1 cellular context compared by ENCODE assay signal in the genomic region with DNA sequence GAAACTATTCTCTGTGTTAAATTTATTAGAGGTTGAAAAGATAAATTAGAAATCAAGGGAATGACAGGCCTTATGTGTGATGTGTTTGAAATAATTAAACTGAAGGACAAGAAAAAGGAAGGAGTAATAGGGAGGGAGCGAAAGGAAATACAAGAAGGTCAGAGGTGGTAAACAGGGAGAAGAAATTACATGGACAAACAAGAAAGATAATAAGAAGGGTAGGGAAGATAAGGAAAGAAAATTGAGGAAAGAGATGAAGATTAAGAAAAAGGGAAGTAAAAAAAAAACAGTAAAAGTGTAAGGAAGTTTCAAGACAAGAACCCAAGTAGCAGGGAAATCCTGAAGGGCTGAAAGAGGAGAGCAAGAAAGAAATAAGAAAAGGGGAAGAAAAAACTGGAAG.
A peak's percentile ranks its signal among the peaks of the same experiment; 100 is the strongest.
TF ChIP-seq lines count a peak whose summit lies in the region.

No MANE protein-coding gene starts in this region.

TF ChIP-seq in K562, 482 proteins besides CTCF, POLR2A, EP300 and RAD21 (continued from another document and continues in another):
- TF ChIP-seq, protein P1, sequence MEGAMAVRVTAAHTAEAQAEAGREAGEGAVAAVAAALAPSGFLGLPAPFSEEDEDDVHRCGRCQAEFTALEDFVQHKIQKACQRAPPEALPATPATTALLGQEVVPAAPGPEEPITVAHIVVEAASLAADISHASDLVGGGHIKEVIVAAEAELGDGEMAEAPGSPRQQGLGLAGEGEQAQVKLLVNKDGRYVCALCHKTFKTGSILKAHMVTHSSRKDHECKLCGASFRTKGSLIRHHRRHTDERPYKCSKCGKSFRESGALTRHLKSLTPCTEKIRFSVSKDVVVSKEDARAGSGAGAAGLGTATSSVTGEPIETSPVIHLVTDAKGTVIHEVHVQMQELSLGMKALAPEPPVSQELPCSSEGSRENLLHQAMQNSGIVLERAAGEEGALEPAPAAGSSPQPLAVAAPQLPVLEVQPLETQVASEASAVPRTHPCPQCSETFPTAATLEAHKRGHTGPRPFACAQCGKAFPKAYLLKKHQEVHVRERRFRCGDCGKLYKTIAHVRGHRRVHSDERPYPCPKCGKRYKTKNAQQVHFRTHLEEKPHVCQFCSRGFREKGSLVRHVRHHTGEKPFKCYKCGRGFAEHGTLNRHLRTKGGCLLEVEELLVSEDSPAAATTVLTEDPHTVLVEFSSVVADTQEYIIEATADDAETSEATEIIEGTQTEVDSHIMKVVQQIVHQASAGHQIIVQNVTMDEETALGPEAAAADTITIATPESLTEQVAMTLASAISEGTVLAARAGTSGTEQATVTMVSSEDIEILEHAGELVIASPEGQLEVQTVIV (CRISPR knock-in tag; IDR thresholded peaks at IDR 0.05; ENCODE audit: borderline replicate concordance), result no peak
- no peak for TF ChIP-seq HNRNPK (IDR thresholded peaks at IDR 0.05; ENCODE audit: low read depth, low read length, poor library complexity, severe bottlenecking)
- TF ChIP-seq, protein P2, sequence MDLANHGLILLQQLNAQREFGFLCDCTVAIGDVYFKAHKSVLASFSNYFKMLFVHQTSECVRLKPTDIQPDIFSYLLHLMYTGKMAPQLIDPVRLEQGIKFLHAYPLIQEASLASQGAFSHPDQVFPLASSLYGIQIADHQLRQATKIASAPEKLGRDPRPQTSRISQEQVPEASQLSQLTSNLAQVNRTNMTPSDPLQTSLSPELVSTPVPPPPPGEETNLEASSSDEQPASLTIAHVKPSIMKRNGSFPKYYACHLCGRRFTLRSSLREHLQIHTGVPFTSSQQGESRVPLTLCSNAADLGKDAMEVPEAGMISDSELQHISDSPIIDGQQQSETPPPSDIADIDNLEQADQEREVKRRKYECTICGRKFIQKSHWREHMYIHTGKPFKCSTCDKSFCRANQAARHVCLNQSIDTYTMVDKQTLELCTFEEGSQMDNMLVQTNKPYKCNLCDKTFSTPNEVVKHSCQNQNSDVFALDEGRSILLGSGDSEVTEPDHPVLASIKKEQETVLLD (IDR thresholded peaks at IDR 0.05), result peak; percentile 52; the same call in 1 of the 2 replicates
- peak; percentile 94 for TF ChIP-seq SMARCE1 (IDR thresholded peaks at IDR 0.05)
- TF ChIP-seq MTA1 (IDR thresholded peaks at IDR 0.05; ENCODE audit: borderline replicate concordance), result peak; percentile 89; the same call in 1 of the 2 replicates
- TF ChIP-seq, protein P3, sequence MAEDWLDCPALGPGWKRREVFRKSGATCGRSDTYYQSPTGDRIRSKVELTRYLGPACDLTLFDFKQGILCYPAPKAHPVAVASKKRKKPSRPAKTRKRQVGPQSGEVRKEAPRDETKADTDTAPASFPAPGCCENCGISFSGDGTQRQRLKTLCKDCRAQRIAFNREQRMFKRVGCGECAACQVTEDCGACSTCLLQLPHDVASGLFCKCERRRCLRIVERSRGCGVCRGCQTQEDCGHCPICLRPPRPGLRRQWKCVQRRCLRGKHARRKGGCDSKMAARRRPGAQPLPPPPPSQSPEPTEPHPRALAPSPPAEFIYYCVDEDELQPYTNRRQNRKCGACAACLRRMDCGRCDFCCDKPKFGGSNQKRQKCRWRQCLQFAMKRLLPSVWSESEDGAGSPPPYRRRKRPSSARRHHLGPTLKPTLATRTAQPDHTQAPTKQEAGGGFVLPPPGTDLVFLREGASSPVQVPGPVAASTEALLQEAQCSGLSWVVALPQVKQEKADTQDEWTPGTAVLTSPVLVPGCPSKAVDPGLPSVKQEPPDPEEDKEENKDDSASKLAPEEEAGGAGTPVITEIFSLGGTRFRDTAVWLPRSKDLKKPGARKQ (CRISPR knock-in tag; IDR thresholded peaks at IDR 0.05), result no peak
- TF ChIP-seq MCM5 (IDR thresholded peaks at IDR 0.05; ENCODE audit: low read depth), result no peak
- TF ChIP-seq, protein P4, sequence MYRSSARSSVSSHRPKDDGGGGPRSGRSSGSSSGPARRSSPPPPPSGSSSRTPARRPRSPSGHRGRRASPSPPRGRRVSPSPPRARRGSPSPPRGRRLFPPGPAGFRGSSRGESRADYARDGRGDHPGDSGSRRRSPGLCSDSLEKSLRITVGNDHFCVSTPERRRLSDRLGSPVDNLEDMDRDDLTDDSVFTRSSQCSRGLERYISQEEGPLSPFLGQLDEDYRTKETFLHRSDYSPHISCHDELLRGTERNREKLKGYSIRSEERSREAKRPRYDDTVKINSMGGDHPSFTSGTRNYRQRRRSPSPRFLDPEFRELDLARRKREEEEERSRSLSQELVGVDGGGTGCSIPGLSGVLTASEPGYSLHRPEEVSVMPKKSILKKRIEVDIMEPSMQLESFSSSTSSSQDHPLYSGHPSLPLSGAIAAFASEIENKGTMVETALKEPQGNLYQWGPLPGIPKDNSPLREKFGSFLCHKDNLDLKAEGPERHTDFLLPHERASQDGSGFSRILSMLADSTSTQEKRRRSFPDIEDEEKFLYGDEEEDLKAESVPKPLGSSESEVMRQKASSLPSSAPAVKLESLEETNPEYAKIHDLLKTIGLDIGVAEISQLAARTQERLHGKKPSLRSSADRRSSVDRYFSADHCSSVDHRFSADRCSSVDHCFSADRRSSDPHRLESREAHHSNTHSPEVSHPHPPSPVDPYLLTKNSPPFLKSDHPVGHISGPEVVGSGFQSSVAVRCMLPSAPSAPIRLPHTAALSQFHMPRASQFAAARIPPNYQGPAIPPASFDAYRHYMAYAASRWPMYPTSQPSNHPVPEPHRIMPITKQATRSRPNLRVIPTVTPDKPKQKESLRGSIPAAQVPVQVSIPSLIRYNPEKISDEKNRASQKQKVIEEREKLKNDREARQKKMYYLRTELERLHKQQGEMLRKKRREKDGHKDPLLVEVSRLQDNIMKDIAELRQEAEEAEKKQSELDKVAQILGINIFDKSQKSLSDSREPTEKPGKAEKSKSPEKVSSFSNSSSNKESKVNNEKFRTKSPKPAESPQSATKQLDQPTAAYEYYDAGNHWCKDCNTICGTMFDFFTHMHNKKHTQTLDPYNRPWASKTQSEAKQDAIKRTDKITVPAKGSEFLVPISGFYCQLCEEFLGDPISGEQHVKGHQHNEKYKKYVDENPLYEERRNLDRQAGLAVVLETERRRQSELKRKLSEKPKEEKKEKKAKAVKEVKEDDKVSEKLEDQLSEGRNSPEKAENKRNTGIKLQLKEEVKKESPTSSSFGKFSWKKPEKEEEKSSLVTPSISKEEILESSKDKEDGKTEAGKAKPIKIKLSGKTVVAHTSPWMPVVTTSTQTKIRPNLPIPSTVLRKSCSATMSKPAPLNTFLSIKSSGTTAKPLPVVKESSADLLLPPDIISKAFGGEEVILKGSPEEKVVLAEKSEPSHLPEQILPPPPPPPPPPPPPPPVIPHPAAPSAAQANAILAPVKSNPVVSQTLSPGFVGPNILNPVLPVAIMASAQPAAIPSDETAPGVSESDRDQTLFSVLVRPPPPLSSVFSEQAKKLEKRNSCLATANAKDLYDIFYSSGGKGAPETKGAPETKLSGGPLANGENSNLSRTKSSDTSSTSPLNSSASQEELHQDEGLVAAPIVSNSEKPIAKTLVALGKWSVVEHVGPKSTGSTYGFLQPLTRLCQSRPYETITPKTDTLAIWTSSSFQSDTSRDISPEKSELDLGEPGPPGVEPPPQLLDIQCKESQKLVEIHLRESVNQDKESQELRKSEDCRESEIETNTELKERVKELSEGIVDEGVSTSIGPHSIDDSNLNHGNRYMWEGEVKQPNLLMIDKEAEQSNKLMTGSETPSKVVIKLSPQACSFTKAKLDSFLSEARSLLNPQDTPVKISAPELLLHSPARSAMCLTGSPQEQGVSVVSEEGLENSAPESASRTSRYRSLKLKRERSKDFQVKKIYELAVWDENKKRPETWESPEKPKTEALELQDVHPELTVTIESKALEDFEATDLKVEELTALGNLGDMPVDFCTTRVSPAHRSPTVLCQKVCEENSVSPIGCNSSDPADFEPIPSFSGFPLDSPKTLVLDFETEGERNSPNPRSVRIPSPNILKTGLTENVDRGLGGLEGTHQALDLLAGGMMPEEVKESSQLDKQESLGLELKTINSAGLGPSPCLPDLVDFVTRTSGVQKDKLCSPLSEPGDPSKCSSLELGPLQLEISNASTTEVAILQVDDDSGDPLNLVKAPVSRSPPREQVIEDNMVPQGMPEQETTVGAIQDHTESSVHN (IDR thresholded peaks at IDR 0.05; ENCODE audit: borderline replicate concordance in 1 of 2, low read depth in 1 of 2), result 0 out of 4 replicates have a peak, but pooled peaks of 1 of the 2 experiments have one; percentile 37
- peak in 1 of 2 experiments; percentile 62; a peak in 2 of 4 replicates for TF ChIP-seq HDAC1 (IDR thresholded peaks at IDR 0.05)
- TF ChIP-seq FOSL1 (tag; conservative IDR thresholded peaks at IDR 0.05), result no peak
- TF ChIP-seq, protein P5, sequence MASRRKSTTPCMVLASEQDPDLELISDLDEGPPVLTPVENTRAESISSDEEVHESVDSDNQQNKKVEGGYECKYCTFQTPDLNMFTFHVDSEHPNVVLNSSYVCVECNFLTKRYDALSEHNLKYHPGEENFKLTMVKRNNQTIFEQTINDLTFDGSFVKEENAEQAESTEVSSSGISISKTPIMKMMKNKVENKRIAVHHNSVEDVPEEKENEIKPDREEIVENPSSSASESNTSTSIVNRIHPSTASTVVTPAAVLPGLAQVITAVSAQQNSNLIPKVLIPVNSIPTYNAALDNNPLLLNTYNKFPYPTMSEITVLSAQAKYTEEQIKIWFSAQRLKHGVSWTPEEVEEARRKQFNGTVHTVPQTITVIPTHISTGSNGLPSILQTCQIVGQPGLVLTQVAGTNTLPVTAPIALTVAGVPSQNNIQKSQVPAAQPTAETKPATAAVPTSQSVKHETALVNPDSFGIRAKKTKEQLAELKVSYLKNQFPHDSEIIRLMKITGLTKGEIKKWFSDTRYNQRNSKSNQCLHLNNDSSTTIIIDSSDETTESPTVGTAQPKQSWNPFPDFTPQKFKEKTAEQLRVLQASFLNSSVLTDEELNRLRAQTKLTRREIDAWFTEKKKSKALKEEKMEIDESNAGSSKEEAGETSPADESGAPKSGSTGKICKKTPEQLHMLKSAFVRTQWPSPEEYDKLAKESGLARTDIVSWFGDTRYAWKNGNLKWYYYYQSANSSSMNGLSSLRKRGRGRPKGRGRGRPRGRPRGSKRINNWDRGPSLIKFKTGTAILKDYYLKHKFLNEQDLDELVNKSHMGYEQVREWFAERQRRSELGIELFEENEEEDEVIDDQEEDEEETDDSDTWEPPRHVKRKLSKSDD (conservative IDR thresholded peaks at IDR 0.05; ENCODE audit: low read length), result no peak
- TF ChIP-seq, protein P6, sequence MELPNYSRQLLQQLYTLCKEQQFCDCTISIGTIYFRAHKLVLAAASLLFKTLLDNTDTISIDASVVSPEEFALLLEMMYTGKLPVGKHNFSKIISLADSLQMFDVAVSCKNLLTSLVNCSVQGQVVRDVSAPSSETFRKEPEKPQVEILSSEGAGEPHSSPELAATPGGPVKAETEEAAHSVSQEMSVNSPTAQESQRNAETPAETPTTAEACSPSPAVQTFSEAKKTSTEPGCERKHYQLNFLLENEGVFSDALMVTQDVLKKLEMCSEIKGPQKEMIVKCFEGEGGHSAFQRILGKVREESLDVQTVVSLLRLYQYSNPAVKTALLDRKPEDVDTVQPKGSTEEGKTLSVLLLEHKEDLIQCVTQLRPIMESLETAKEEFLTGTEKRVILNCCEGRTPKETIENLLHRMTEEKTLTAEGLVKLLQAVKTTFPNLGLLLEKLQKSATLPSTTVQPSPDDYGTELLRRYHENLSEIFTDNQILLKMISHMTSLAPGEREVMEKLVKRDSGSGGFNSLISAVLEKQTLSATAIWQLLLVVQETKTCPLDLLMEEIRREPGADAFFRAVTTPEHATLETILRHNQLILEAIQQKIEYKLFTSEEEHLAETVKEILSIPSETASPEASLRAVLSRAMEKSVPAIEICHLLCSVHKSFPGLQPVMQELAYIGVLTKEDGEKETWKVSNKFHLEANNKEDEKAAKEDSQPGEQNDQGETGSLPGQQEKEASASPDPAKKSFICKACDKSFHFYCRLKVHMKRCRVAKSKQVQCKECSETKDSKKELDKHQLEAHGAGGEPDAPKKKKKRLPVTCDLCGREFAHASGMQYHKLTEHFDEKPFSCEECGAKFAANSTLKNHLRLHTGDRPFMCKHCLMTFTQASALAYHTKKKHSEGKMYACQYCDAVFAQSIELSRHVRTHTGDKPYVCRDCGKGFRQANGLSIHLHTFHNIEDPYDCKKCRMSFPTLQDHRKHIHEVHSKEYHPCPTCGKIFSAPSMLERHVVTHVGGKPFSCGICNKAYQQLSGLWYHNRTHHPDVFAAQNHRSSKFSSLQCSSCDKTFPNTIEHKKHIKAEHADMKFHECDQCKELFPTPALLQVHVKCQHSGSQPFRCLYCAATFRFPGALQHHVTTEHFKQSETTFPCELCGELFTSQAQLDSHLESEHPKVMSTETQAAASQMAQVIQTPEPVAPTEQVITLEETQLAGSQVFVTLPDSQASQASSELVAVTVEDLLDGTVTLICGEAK (IDR thresholded peaks at IDR 0.05), result no peak
- TF ChIP-seq, protein P6 (CRISPR knock-in tag; IDR thresholded peaks at IDR 0.05), result no peak
- no peak for TF ChIP-seq SETDB1 (IDR thresholded peaks at IDR 0.05; ENCODE audit: low read length)
- TF ChIP-seq ZNF830 (CRISPR knock-in tag; IDR thresholded peaks at IDR 0.05), result no peak
- no peak for TF ChIP-seq KDM2B (CRISPR knock-in tag; IDR thresholded peaks at IDR 0.05)
- TF ChIP-seq STAT5A (IDR thresholded peaks at IDR 0.05; ENCODE audit: borderline replicate concordance, low read length), result no peak
- TF ChIP-seq ELF4 (CRISPR knock-in tag; IDR thresholded peaks at IDR 0.05), result peak; percentile 59; the same call in 1 of the 2 replicates
- no peak for TF ChIP-seq FOXA1 (IDR thresholded peaks at IDR 0.05; ENCODE audit: borderline replicate concordance)
- no peak for TF ChIP-seq ZNF24 (IDR thresholded peaks at IDR 0.05)
- peak; percentile 71; the same call in 1 of the 2 replicates for TF ChIP-seq PHB2 (IDR thresholded peaks at IDR 0.05; ENCODE audit: low read depth)
